ENCODE assay signal across 26 cellular contexts in genomic region chr11:68594123-68594522, GRCh38.
"Had no signal": no experiment of that assay in that cellular context is flagged by ENCODE, and none has a peak within 500 bp of the region (broad histone marks: within the 10 kb centered on the region; RNA-seq: fewer than 3 reads in every experiment).

No MANE protein-coding gene starts in this region.

- H3K27ac ChIP-seq: left lung, neutrophil, prostate gland, skin epidermis, tibial nerve, WERI-Rb-1 had no signal

- H3K9ac ChIP-seq: SK-N-SH had no signal

- H3K4me3 Mint-ChIP-seq: activated CD4-positive, alpha-beta T cell treated with anti-CD3 and anti-CD28 coated beads, Interleukin-2, amount 10 ng/mL, durations not matched to agents 24 days and 14 days; activated CD8-positive, alpha-beta memory T cell treated with anti-CD3 and anti-CD28 coated beads, Interleukin-2, amount 10 ng/mL, durations not matched to agents 7 days and 5 days; activated CD8-positive, alpha-beta T cell treated with anti-CD3 and anti-CD28 coated beads, Interleukin-2, amount 10 ng/mL, durations not matched to agents 7 days and 5 days; activated naive CD8-positive, alpha-beta T cell; dendritic cell treated with granulocyte-macrophage colony-stimulating factor and Interleukin-4, amounts not matched to agents 40 ng/mL and 50 ng/mL, for 4 days; nephron progenitor cell; T-helper 1 cell treated with Interleukin-12 subunit alpha and Interleukin-12 subunit beta and Interleukin-4 antibody, amounts not matched to agents 30 μg/mL and 1 μg/mL, for 36 hours had no signal

- ATAC-seq: activated CD4-positive, CD25-positive, alpha-beta regulatory T cell treated with anti-CD3 and anti-CD28 coated beads, Interleukin-2, amount 50 U/mL, for 24 hours; activated CD8-positive, alpha-beta memory T cell treated with anti-CD3 and anti-CD28 coated beads, Interleukin-2, amount 10 ng/mL, durations not matched to agents 7 days and 5 days; activated CD8-positive, alpha-beta T cell treated with anti-CD3 and anti-CD28 coated beads, Interleukin-2, amount 10 ng/mL, durations not matched to agents 7 days and 5 days; left lung; mucosa of descending colon; sciatic nerve had no signal

- H3K9me3 Mint-ChIP-seq: activated CD4-positive, alpha-beta T cell treated with anti-CD3 and anti-CD28 coated beads, Interleukin-2, amount 10 ng/mL, durations not matched to agents 24 days and 14 days; dendritic cell treated with granulocyte-macrophage colony-stimulating factor and Interleukin-4, amounts not matched to agents 40 ng/mL and 50 ng/mL, for 4 days; nephron progenitor cell; T-helper 1 cell treated with Interleukin-12 subunit alpha and Interleukin-12 subunit beta and Interleukin-4 antibody, amounts not matched to agents 30 μg/mL and 1 μg/mL, for 36 hours had no signal

- H3K27me3 Mint-ChIP-seq: activated CD4-positive, alpha-beta T cell treated with anti-CD3 and anti-CD28 coated beads, Interleukin-2, amount 10 ng/mL, durations not matched to agents 24 days and 14 days; activated CD8-positive, alpha-beta memory T cell treated with anti-CD3 and anti-CD28 coated beads, Interleukin-2, amount 10 ng/mL, durations not matched to agents 7 days and 5 days; activated naive CD8-positive, alpha-beta T cell; dendritic cell treated with granulocyte-macrophage colony-stimulating factor and Interleukin-4, amounts not matched to agents 40 ng/mL and 50 ng/mL, for 4 days had no signal

- H3K27ac Mint-ChIP-seq: activated CD4-positive, alpha-beta T cell treated with anti-CD3 and anti-CD28 coated beads, Interleukin-2, amount 10 ng/mL, durations not matched to agents 24 days and 14 days; dendritic cell treated with granulocyte-macrophage colony-stimulating factor and Interleukin-4, amounts not matched to agents 40 ng/mL and 50 ng/mL, for 4 days; nephron progenitor cell; T-helper 1 cell treated with Interleukin-12 subunit alpha and Interleukin-12 subunit beta and Interleukin-4 antibody, amounts not matched to agents 30 μg/mL and 1 μg/mL, for 36 hours had no signal

- H3K4me1 ChIP-seq: left lung, prostate gland, tibial nerve had no signal

- H3K27me3 ChIP-seq: left lung, neutrophil, tibial nerve had no signal

- H3K4me3 ChIP-seq: left lung, lung, mucosa of descending colon, prostate gland, skin epidermis, tibial nerve had no signal

- H3K9me3 ChIP-seq: left lung, mucosa of descending colon, neutrophil, prostate gland, SK-N-SH, tibial nerve had no signal

- DNase-seq: activated CD4-positive, alpha-beta T cell treated with anti-CD3 and anti-CD28 coated beads, Interleukin-2, amount 10 ng/mL, durations not matched to agents 24 days and 14 days; activated CD8-positive, alpha-beta memory T cell treated with anti-CD3 and anti-CD28 coated beads, Interleukin-2, amount 10 ng/mL, durations not matched to agents 7 days and 5 days; activated CD8-positive, alpha-beta T cell treated with anti-CD3 and anti-CD28 coated beads, Interleukin-2, amount 10 ng/mL, durations not matched to agents 7 days and 5 days; activated gamma-delta T cell; amniotic stem cell; central memory CD4-positive, alpha-beta T cell; left lung; mucosa of descending colon; nephron progenitor cell; retina; SK-N-SH; stimulated activated CD4-positive, alpha-beta T cell treated with anti-CD3 and anti-CD28 coated beads, Interleukin-12 subunit alpha, Interleukin-12 subunit beta, amount 100 ng/mL, for 4 hours; stimulated activated CD4-positive, alpha-beta T cell treated with anti-CD3 and anti-CD28 coated beads, Interleukin-4, amount 100 ng/mL, for 1 hour; SW 1271; T1000; WERI-Rb-1 had no signal
